Comparison of ENCODE assay signal across 8 cellular contexts in genomic region chr21:32403201-32403701, GRCh38. TPM values are rescaled to one million over a fixed set of nuclear protein-coding genes. Genes with fewer than 3 reads are reported as not detected.
DNase-seq lines count a peak whose midpoint lies in the region; ATAC-seq and TF ChIP-seq lines count a peak whose summit lies in the region.

No MANE protein-coding gene starts in this region.

- H3K9me3 ChIP-seq in Karpas-422 (ENCODE audit: low read length) = no peaks in the 10 kb centered on the region

- peak; percentile 63 for TF ChIP-seq CTCF in RWPE1 (conservative IDR thresholded peaks at IDR 0.05; ENCODE audit: low read depth)

- in situ Hi-C loops in Caki2 (cut with HindIII; ENCODE audit: low pct_unique_long_range_greater_than_20kb, low sequenced_read_pairs) = no loop called here

- no peaks in the 10 kb centered on the region for H3K4me1 ChIP-seq in Karpas-422 (ENCODE audit: low read length)

- CTCF ChIA-PET in RWPE1 (lab: Yijun Ruan, JAX) = interaction anchor here (0.6 to 1.8 kb wide), 9 partner anchors 9 to 1522 kb away, joined by 3 to 8 read pairs (median 4); no protein-coding TSS in a partner anchor

- DNase-seq in Caki2 (ENCODE audit: low read depth) (peak; percentile 30), Karpas-422 (peak; percentile 86), RWPE1 (ENCODE audit: low spot score) (peak; percentile 51), germinal center (ENCODE audit: low spot score) (peak; percentile 36), posterior cingulate gyrus (peak in 7 of 10 donors; percentile 60 to 93 (median 61))
- peak; percentile 51 for DNase-seq in activated naive CD4-positive, alpha-beta T cell treated with Interleukin-2 at 50 U/mL for 16 hours

- no peaks in the 10 kb centered on the region for H3K36me3 ChIP-seq in Karpas-422 (ENCODE audit: insufficient read depth, low read length)

- H3K27me3 ChIP-seq in Karpas-422 (ENCODE audit: low read length) = no peaks in the 10 kb centered on the region

- no peak overlapping the region for H3K9ac ChIP-seq in Karpas-422 (ENCODE audit: low read length)

- H4K20me1 ChIP-seq in Karpas-422 (ENCODE audit: insufficient read depth, low read depth, low read length) = no peaks in the 10 kb centered on the region

- H3K9me2 ChIP-seq in Karpas-422 (replicated peaks; ENCODE audit: insufficient read depth, low read length) = no peaks in the 10 kb centered on the region

- intact Hi-C loops in posterior cingulate gyrus (cut with DNase I) = loop anchor here (2.0 kb wide), 1 partner anchor 198 kb away; no protein-coding TSS in a partner anchor

- no peaks in the 10 kb centered on the region for H3K79me2 ChIP-seq in Karpas-422 (ENCODE audit: low read length)

- H3K4me2 ChIP-seq in Karpas-422 (ENCODE audit: low read depth, low read length, poor library complexity, severe bottlenecking) = no peak overlapping the region

- no peak overlapping the region for H3K27ac ChIP-seq in Karpas-422 (ENCODE audit: low read length)
- H3K27ac ChIP-seq in RWPE1 = no peak overlapping the region

- no peak for ATAC-seq in GM19452 (IDR thresholded peaks at IDR 0.05; ENCODE audit: unreplicated experiment)
- ATAC-seq in GM21576 (IDR thresholded peaks at IDR 0.05; ENCODE audit: unreplicated experiment) = no peak

- H3K4me3 ChIP-seq in Karpas-422 (ENCODE audit: low read length) = no peak overlapping the region

- peak overlapping the region; percentile 14; the same call in 1 of the 2 replicates for H2AFZ ChIP-seq in Karpas-422 (ENCODE audit: low read length)

- POLR2A ChIA-PET in RWPE1 (lab: Yijun Ruan, JAX; ENCODE audit: low non-redundant PET) = no interaction called here

RNA-seq across cellular contexts. Expression of gene EVA1C, which starts 9.3 kb away (rescaled TPM):
- total RNA-seq in Caki2 (2014; rRNA removed; shearing (Covaris generic); ENCODE audit: low replicate concordance) = not detected in 2 replicates
- total RNA-seq in Karpas-422 (2014; rRNA removed; shearing (Covaris generic); ENCODE audit: low replicate concordance) = not detected in 2 replicates

RNA-seq across cellular contexts. Expression of gene URB1, which starts 10.4 kb away (rescaled TPM):
- 9.6 TPM in 2 replicates for total RNA-seq in Caki2 (2014; rRNA removed; shearing (Covaris generic); ENCODE audit: low replicate concordance)
- 12.7 and 17.0 TPM in 2 replicates for total RNA-seq in Karpas-422 (2014; rRNA removed; shearing (Covaris generic); ENCODE audit: low replicate concordance)

Comparison
In these comparisons a context has a peak if more than half of its experiments do, and no peak if none do; other contexts are left out.
1. DNase-seq: peak in every context shown above with its lines; median percentile 86 in Karpas-422; 61 in posterior cingulate gyrus; 51 in RWPE1; 51 in activated naive CD4-positive, alpha-beta T cell treated with Interleukin-2 at 50 U/mL for 16 hours; 36 in germinal center; 30 in Caki2.